9 cellular contexts compared by ENCODE assay signal in genomic region chr20:9068232-9068781, GRCh38. TPM values are rescaled to one million over a fixed set of nuclear protein-coding genes. Genes with fewer than 3 reads are reported as not detected.
DNase-seq lines count a peak whose midpoint lies in the region; ATAC-seq and TF ChIP-seq lines count a peak whose summit lies in the region.
"Had no signal": no experiment of that assay in that cellular context is flagged by ENCODE, and none has a peak within 500 bp of the region (broad histone marks: within the 10 kb centered on the region; RNA-seq: fewer than 3 reads in every experiment).

No MANE protein-coding gene starts in this region.

- H3K4me3 ChIP-seq in astrocyte of the spinal cord (ENCODE audit: low read depth, low read length) (peak overlapping the region; percentile 79), iPS-18a (ENCODE audit: low read length) (peak overlapping the region; percentile 90), stomach (peak overlapping the region; percentile 67 to 79 (median 71))

- TF ChIP-seq EP300 in Ishikawa (IDR thresholded peaks at IDR 0.05; ENCODE audit: borderline replicate concordance) = no peak
- no peak for TF ChIP-seq EP300 in stomach (IDR thresholded peaks at IDR 0.05)

- no peak for TF ChIP-seq POLR2A in stomach (IDR thresholded peaks at IDR 0.05)

- peak overlapping the region; percentile 78 for H3K9ac ChIP-seq in iPS-18a (ENCODE audit: low read length)

- intact Hi-C loops in stomach (cut with DNase I; ENCODE audit: low total_unique reads) = no loop called here

- no peak for TF ChIP-seq RAD21 in Ishikawa (IDR thresholded peaks at IDR 0.05; ENCODE audit: low read depth)

- TF ChIP-seq CTCF in astrocyte of the spinal cord (IDR thresholded peaks at IDR 0.05; ENCODE audit: low read depth, low read length) = no peak
- TF ChIP-seq CTCF in stomach (IDR thresholded peaks at IDR 0.05) = no peak

- peaks cover 43% of the 10 kb centered on the region for H3K4me1 ChIP-seq in iPS-18a (ENCODE audit: control insufficient read depth, low read depth, low read length)
- H3K4me1 ChIP-seq in stomach = peaks cover 5 to 48% (median 26%) of the 10 kb centered on the region in 4 donors
- H3K4me1 ChIP-seq: adrenal gland had no signal

- WGBS in stomach, 5 donors = 0 to 2% (median 1%) methylated on average over 9 to 54 of the region's 54 CpGs

- ATAC-seq in T-helper 17 cell (no peak), GM19395 (IDR thresholded peaks at IDR 0.05; ENCODE audit: unreplicated experiment) (no peak)

- peaks cover 24% of the 10 kb centered on the region for H3K27me3 Mint-ChIP-seq in T-helper 17 cell

- peaks cover 2% of the 10 kb centered on the region for H3K36me3 Mint-ChIP-seq in T-helper 17 cell (ENCODE audit: low read depth)

- H3K27ac ChIP-seq in iPS-18a (ENCODE audit: low read length) = no peak overlapping the region
- H3K27ac ChIP-seq in stomach = peak overlapping the region; percentile 85 to 98 (median 90)

- DNase-seq in AG08395 (ENCODE audit: low spot score) (peak; percentile 62), astrocyte of the spinal cord (ENCODE audit: low read depth, low spot score) (no peak), stomach (peak; percentile 70), T-helper 17 cell (no peak), NK-92 (lab: John Stamatoyannopoulos, UW; ENCODE audit: unreplicated experiment) (no peak)

- no peaks in the 10 kb centered on the region for H3K36me3 ChIP-seq in iPS-18a (ENCODE audit: control insufficient read depth, low read depth, low read length)
- H3K36me3 ChIP-seq in stomach = no peaks in the 10 kb centered on the region
- H3K36me3 ChIP-seq: adrenal gland had no signal

- H3K27me3 ChIP-seq in iPS-18a (ENCODE audit: control insufficient read depth, insufficient read depth, low read length) = no peaks in the 10 kb centered on the region
- peaks cover 0 to 20% (median 15%) of the 10 kb centered on the region in 3 donors for H3K27me3 ChIP-seq in stomach

- no peak overlapping the region for H3K4me3 Mint-ChIP-seq in T-helper 17 cell

- in situ Hi-C loops in astrocyte of the spinal cord (cut with HindIII; ENCODE audit: low sequenced_read_pairs) = no loop called here

- H3K9me3 ChIP-seq in iPS-18a (ENCODE audit: control insufficient read depth, low read depth, low read length) (no peaks in the 10 kb centered on the region), stomach (no peaks in the 10 kb centered on the region), T-helper 17 cell (ENCODE audit: control insufficient read depth, low read length, poor library complexity, severe bottlenecking) (no peaks in the 10 kb centered on the region)
- H3K9me3 ChIP-seq: adrenal gland had no signal

- no peak overlapping the region for H3K27ac Mint-ChIP-seq in T-helper 17 cell

- H3K4me1 Mint-ChIP-seq in T-helper 17 cell = no peaks in the 10 kb centered on the region

TF ChIP-seq in Ishikawa, 13 proteins besides CTCF, POLR2A, EP300 and RAD21:
- no peak; the same call in 1 of the 2 replicates for TF ChIP-seq FOXM1 (IDR thresholded peaks at IDR 0.05; ENCODE audit: borderline replicate concordance, low read depth)
- peak; percentile 96 for TF ChIP-seq ZBTB7A (IDR thresholded peaks at IDR 0.05; ENCODE audit: low read depth)

RNA-seq across cellular contexts. Expression of gene PLCB4, which starts 0.6 kb away (rescaled TPM):
- total RNA-seq in stomach = 10 to 100 TPM; 22.2 to 29.4 (median 23.2) TPM
- polyA plus RNA-seq in stomach = 1 to 10 TPM; 5.3 to 8.2 (median 5.4) TPM
- under 1 TPM in 1 of 2 donors, not detected in 1; 0.52 TPM for total RNA-seq in T-helper 17 cell

Comparison
In these comparisons a context has a peak if more than half of its experiments do, and no peak if none do; other contexts are left out.
1. DNase-seq: peak in AG08395 (single experiment) and stomach (single experiment); none in astrocyte of the spinal cord (single experiment), T-helper 17 cell (0 of 3) and NK-92 (single experiment).
2. RNA of gene PLCB4, which starts 0.6 kb away (total RNA-seq): 22.2 to 29.4 TPM in stomach; 0.52 TPM in T-helper 17 cell; every median in the first group is over 10 times any median in the second.
3. Peak in every context shown above with its lines, with median percentiles within 50 percentile points of each other: H3K4me3 ChIP-seq.